Comparison of ENCODE assay signal across 8 cellular contexts in genomic region chr12:132083731-132084641, GRCh38.
DNase-seq lines count a peak whose midpoint lies in the region; ATAC-seq and TF ChIP-seq lines count a peak whose summit lies in the region.

No MANE protein-coding gene starts in this region.

- no peaks in the 10 kb centered on the region for H3K36me3 ChIP-seq in suprapubic skin

- WGBS in suprapubic skin: 2% methylated on average over 34 of the region's 91 CpGs

- peak overlapping the region; percentile 96 for H3K4me3 ChIP-seq in suprapubic skin

- peak in 1 of 2 donors; percentile 84 for TF ChIP-seq POLR2A in suprapubic skin (IDR thresholded peaks at IDR 0.05)

- H3K4me1 ChIP-seq in suprapubic skin: peaks cover 31% of the 10 kb centered on the region

- POLR2A ChIA-PET in GM10248 (lab: Yijun Ruan, JAX): no interaction called here

- no peak for TF ChIP-seq EP300 in suprapubic skin (IDR thresholded peaks at IDR 0.05)

- DNase-seq in GM10248 (ENCODE audit: extremely low spot score): peak; percentile 100
- DNase-seq in NCI-H1048 (lab: John Stamatoyannopoulos, UW): peak; percentile 75
- peak; percentile 92 for DNase-seq in SK-N-DZ (ENCODE audit: low spot score)
- peak; percentile 88 for DNase-seq in activated naive CD4-positive, alpha-beta T cell treated with anti-CD3 and anti-CD28 coated beads, Interleukin-2, amount 50 U/mL, for 16 hours
- peak; percentile 94 for DNase-seq in glomerular visceral epithelial cell (ENCODE audit: extremely low spot score)
- peak; percentile 86 for DNase-seq in occipital lobe (lab: John Stamatoyannopoulos, UW)
- DNase-seq in suprapubic skin (ENCODE audit: low spot score in 2 of 2): peak; percentile 92

- peak; percentile 87 for ATAC-seq in HG02588 (IDR thresholded peaks at IDR 0.05; ENCODE audit: unreplicated experiment)

- H3K9me3 ChIP-seq in suprapubic skin: no peaks in the 10 kb centered on the region

- CTCF ChIA-PET in GM10248 (lab: Yijun Ruan, JAX): no interaction called here

- TF ChIP-seq CTCF in GM10248 (IDR thresholded peaks at IDR 0.05; ENCODE audit: control extremely low read depth, extremely low read depth, low read depth, missing control alignments) (no peak), suprapubic skin (IDR thresholded peaks at IDR 0.05) (no peak)

- H3K27ac ChIP-seq in suprapubic skin: peak overlapping the region; percentile 89

- no peaks in the 10 kb centered on the region for H3K27me3 ChIP-seq in suprapubic skin

Comparison
In these comparisons a context has a peak if more than half of its experiments do, and no peak if none do; other contexts are left out.
1. Peak in every context shown above with its lines: DNase-seq, ATAC-seq, H3K4me3 ChIP-seq and H3K27ac ChIP-seq.